Comparison of ENCODE assay signal across 7 cellular contexts in the genomic region with DNA sequence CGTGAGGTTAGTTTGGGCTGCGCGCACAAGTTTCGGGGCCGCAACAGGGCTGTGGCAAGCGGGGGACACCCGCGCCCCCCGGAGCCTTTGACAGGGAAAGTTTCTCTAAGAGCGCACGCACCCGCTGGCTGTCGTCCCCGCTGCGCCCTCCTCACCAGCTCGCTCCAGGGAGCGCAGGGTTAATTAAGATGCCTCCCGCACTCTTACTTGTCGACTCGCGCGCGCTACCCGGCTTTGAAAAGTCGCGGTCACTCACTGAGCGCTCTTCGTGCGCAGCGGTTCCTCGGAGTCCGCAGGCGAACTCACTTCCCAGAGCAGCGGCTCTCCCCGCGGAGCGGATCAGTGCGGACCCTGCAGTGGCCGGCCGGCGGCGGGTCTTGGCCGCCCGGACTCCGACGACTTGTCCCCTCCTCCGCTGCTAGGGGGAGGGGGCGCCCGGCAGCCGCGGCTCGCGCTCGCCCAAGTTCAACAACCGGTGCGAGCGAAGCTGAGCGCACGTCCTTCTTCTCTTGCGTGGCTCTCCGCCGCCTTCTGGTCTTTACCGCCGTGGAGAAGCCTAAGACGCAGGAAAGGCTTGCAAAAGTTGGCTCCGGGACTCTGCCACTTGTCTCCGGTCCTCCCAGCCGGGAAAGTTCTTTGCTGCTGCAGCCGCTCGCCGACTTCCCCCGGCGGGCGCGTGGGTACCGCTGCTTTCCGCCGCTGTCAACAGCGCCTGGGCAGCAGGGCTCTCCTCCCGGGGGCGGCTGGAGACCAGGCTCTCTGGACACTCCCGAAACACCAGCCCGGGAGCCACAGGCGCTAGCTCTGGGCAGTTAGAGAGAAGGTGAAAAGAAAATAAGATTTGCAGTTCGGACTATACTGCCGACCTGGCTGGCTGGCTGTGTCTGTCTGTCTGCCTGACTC. TPM values are rescaled to one million over a fixed set of nuclear protein-coding genes. Genes with fewer than 3 reads are reported as not detected.
DNase-seq lines count a peak whose midpoint lies in the region; TF ChIP-seq lines count a peak whose summit lies in the region.

No MANE protein-coding gene starts in this region.

- H3F3A ChIP-seq in neural cell (ENCODE audit: insufficient read depth, low read length, poor library complexity, severe bottlenecking) = no peaks in the 10 kb centered on the region

- peak overlapping the region; percentile 85 for H3K4me3 ChIP-seq in GM12875 (ENCODE audit: low read depth, low read length)
- H3K4me3 ChIP-seq in fibroblast of the aortic adventitia (ENCODE audit: low read depth, low read length) = peak overlapping the region; percentile 93
- H3K4me3 ChIP-seq in neural cell (ENCODE audit: low read length) = peak overlapping the region; percentile 93

- no peak for TF ChIP-seq EP300 in neural cell (conservative IDR thresholded peaks at IDR 0.05; ENCODE audit: poor library complexity, severe bottlenecking)

- no peaks in the 10 kb centered on the region for H3K9me3 ChIP-seq in neural cell (ENCODE audit: low read length)

- no peak for TF ChIP-seq RAD21 in neural cell (conservative IDR thresholded peaks at IDR 0.05)

- peak overlapping the region; percentile 60 for H3K4me2 ChIP-seq in neural cell (ENCODE audit: low read length)

- TF ChIP-seq CTCF in GM12875 (IDR thresholded peaks at IDR 0.05; ENCODE audit: borderline replicate concordance, insufficient read depth, low read depth, low read length) (no peak), fibroblast of the aortic adventitia (IDR thresholded peaks at IDR 0.05; ENCODE audit: insufficient read depth, low read length) (no peak), neural cell (IDR thresholded peaks at IDR 0.05; ENCODE audit: poor library complexity, severe bottlenecking) (no peak)

- peak overlapping the region; percentile 99 for H3K9ac ChIP-seq in neural cell (ENCODE audit: low read length)

- POLR2A ChIA-PET in HEK293T (lab: Yijun Ruan, JAX) = interaction anchor here (0.6 to 2.4 kb wide), 68 partner anchors 8 to 977 kb away, joined by 3 to 20 read pairs (median 4); partner anchors contain the start of gene FGGY

- peaks cover 22% of the 10 kb centered on the region for H3K79me2 ChIP-seq in neural cell (replicated peaks; ENCODE audit: insufficient read depth, low read length)

- H3K4me1 Mint-ChIP-seq in activated T-cell treated with anti-CD3 and anti-CD28 coated beads, Interleukin-2, amount 50 U/mL, for 24 hours (ENCODE audit: low read depth) = peaks cover 25% of the 10 kb centered on the region

- no peak overlapping the region for H2AFZ ChIP-seq in neural cell (ENCODE audit: low read depth, low read length)

- peak overlapping the region; percentile 99 for H3K27ac Mint-ChIP-seq in activated T-cell treated with anti-CD3 and anti-CD28 coated beads, Interleukin-2, amount 50 U/mL, for 24 hours

- no peaks in the 10 kb centered on the region for H3K27me3 ChIP-seq in neural cell (ENCODE audit: insufficient read depth, low read depth, low read length)

- no peaks in the 10 kb centered on the region for H3K9me2 ChIP-seq in neural cell (ENCODE audit: insufficient read depth, low read length)

- peaks cover 4% of the 10 kb centered on the region for H3K9me3 Mint-ChIP-seq in activated T-cell treated with anti-CD3 and anti-CD28 coated beads, Interleukin-2, amount 50 U/mL, for 24 hours

- peak overlapping the region; percentile 88 for H3K4me3 Mint-ChIP-seq in activated T-cell treated with anti-CD3 and anti-CD28 coated beads, Interleukin-2, amount 50 U/mL, for 24 hours

- CTCF ChIA-PET in HEK293T (lab: Yijun Ruan, JAX) = no interaction called here

- H4K20me1 ChIP-seq in neural cell (ENCODE audit: insufficient read depth) = peaks cover 26% of the 10 kb centered on the region

- no peaks in the 10 kb centered on the region for H3K36me3 ChIP-seq in neural cell (ENCODE audit: insufficient read depth, low read length)

- peak; percentile 22 for DNase-seq in HEK293T (ENCODE audit: extremely low spot score)
- peak; percentile 50 for DNase-seq in NCI-H226
- no peak for DNase-seq in activated T-cell treated with anti-CD3 and anti-CD28 coated beads, Interleukin-2, amount 50 U/mL, for 24 hours
- peak; percentile 61 for DNase-seq in fibroblast of the aortic adventitia (ENCODE audit: low read depth)
- peak; percentile 48 for DNase-seq in superior temporal gyrus (ENCODE audit: extremely low spot score)

- peak overlapping the region; percentile 97 for H3K27ac ChIP-seq in neural cell (ENCODE audit: low read length)

- H3K27me3 Mint-ChIP-seq in activated T-cell treated with anti-CD3 and anti-CD28 coated beads, Interleukin-2, amount 50 U/mL, for 24 hours = no peaks in the 10 kb centered on the region

- H3K36me3 Mint-ChIP-seq in activated T-cell treated with anti-CD3 and anti-CD28 coated beads, Interleukin-2, amount 50 U/mL, for 24 hours (ENCODE audit: low read depth) = peaks cover 35% of the 10 kb centered on the region

TF ChIP-seq in HEK293T, 16 proteins besides CTCF, POLR2A, EP300 and RAD21:
- TF ChIP-seq TARDBP (IDR thresholded peaks at IDR 0.05) = no peak
- TF ChIP-seq FOXA1 (IDR thresholded peaks at IDR 0.05) = no peak
- TF ChIP-seq ZNF384 (IDR thresholded peaks at IDR 0.05) = no peak
- no peak for TF ChIP-seq SUZ12 (IDR thresholded peaks at IDR 0.05)
- TF ChIP-seq, protein P1, sequence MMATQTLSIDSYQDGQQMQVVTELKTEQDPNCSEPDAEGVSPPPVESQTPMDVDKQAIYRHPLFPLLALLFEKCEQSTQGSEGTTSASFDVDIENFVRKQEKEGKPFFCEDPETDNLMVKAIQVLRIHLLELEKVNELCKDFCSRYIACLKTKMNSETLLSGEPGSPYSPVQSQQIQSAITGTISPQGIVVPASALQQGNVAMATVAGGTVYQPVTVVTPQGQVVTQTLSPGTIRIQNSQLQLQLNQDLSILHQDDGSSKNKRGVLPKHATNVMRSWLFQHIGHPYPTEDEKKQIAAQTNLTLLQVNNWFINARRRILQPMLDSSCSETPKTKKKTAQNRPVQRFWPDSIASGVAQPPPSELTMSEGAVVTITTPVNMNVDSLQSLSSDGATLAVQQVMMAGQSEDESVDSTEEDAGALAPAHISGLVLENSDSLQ (IDR thresholded peaks at IDR 0.05) = no peak
- peak; percentile 61; the same call in 1 of the 2 replicates for TF ChIP-seq FOXM1 (IDR thresholded peaks at IDR 0.05; ENCODE audit: borderline replicate concordance)
- no peak for TF ChIP-seq FOXK2 (IDR thresholded peaks at IDR 0.05)
- TF ChIP-seq CTBP1 (IDR thresholded peaks at IDR 0.05; ENCODE audit: borderline replicate concordance) = no peak
- TF ChIP-seq NFRKB (IDR thresholded peaks at IDR 0.05) = no peak
- no peak for TF ChIP-seq HDGF (IDR thresholded peaks at IDR 0.05; ENCODE audit: borderline replicate concordance)
- peak; percentile 39; the same call in 1 of the 2 replicates for TF ChIP-seq ARNT (IDR thresholded peaks at IDR 0.05)
- TF ChIP-seq SP1 (IDR thresholded peaks at IDR 0.05) = no peak
- no peak; the same call in 1 of the 2 replicates for TF ChIP-seq ELF4 (IDR thresholded peaks at IDR 0.05)
- no peak for TF ChIP-seq L3MBTL2 (conservative IDR thresholded peaks at IDR 0.05)
- TF ChIP-seq BHLHE40 (IDR thresholded peaks at IDR 0.05; ENCODE audit: borderline replicate concordance) = no peak
- 0 out of 2 replicates have a peak, but pooled peaks have one; percentile 13 for TF ChIP-seq LEF1 (IDR thresholded peaks at IDR 0.05; ENCODE audit: borderline replicate concordance)
TF ChIP-seq in HEK293T: peak in this region for 3.

TF ChIP-seq in neural cell, 6 proteins besides CTCF, POLR2A, EP300 and RAD21:
- TF ChIP-seq MXI1 (conservative IDR thresholded peaks at IDR 0.05; ENCODE audit: poor library complexity, severe bottlenecking) (peak; percentile 2), REST (IDR thresholded peaks at IDR 0.05; ENCODE audit: borderline replicate concordance) (peak; percentile 42), POLR2AphosphoS5 (IDR thresholded peaks at IDR 0.05) (peak; percentile 49), EZH2 (IDR thresholded peaks at IDR 0.05; ENCODE audit: borderline replicate concordance, insufficient read depth, low read length, poor library complexity, severe bottlenecking) (no peak), TAF1 (IDR thresholded peaks at IDR 0.05; ENCODE audit: low read depth) (peak; percentile 18), SMC3 (conservative IDR thresholded peaks at IDR 0.05; ENCODE audit: poor library complexity) (no peak)
TF ChIP-seq in neural cell: peak in this region for 4.

RNA-seq across cellular contexts. Expression of gene JUN, which starts 0.5 kb away (rescaled TPM):
- 30.7 and 55.0 TPM in 2 replicates for total RNA-seq in fibroblast of the aortic adventitia (ENCODE audit: low replicate concordance)
- 114 and 124 TPM in 2 replicates for polyA plus RNA-seq in neural cell
- 159 and 198 TPM in 2 replicates for polyA minus RNA-seq in neural cell
